In the genomic region with DNA sequence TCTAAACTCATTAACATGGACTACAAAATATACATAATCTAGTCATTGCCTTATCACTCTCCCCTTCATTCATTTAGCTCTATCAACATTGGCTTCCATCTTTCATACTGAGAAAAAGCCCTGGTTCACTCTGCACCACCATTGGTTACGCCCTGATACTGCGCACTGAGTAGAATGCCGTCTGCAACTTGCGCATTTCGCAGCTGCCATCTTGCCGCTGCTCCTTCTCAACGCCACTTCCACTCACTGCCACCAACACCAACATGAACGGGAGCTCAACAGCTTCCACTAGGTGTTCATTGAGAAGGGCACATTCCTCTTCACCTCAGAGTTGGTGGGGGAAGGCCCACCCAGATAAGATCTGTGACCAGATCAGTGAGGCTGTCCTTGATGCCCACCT, we compare ENCODE assay signal across 22 cellular contexts.
"Had no signal": no experiment of that assay in that cellular context is flagged by ENCODE, and none has a peak within 500 bp of the region (broad histone marks: within the 10 kb centered on the region; RNA-seq: fewer than 3 reads in every experiment).

No MANE protein-coding gene starts in this region.

- H3K79me2 ChIP-seq: hepatocyte had no signal

- H3K9me3 ChIP-seq: esophagus muscularis mucosa, gastroesophageal sphincter, heart left ventricle, left lung, lower lobe of right lung had no signal

- H2AFZ ChIP-seq: hepatocyte had no signal

- DNase-seq: dermis blood vessel endothelial cell; dorsolateral prefrontal cortex; effector CD4-positive, alpha-beta T cell; effector memory CD4-positive, alpha-beta T cell; foreskin keratinocyte; heart left ventricle; hypothalamus; left cardiac atrium; left lung; left ventricle myocardium superior; lower lobe of right lung; mesendoderm; midbrain had no signal

- FAIRE-seq: colon, endothelial cell of umbilical vein, frontal cortex, islet of Langerhans, keratinocyte had no signal

- ATAC-seq: foreskin keratinocyte, gastroesophageal sphincter, heart left ventricle, left cardiac atrium, left lung, left ventricle myocardium superior, lower lobe of right lung had no signal

- H3K4me3 ChIP-seq: coronary artery, dorsolateral prefrontal cortex, esophagus muscularis mucosa, gastroesophageal sphincter, heart left ventricle, hepatocyte, left lung, lower lobe of right lung had no signal

- H3K4me1 ChIP-seq: esophagus muscularis mucosa, foreskin keratinocyte, gastroesophageal sphincter, left lung, lower lobe of right lung had no signal

- H3K27ac ChIP-seq: coronary artery, dorsolateral prefrontal cortex, esophagus muscularis mucosa, foreskin keratinocyte, gastroesophageal sphincter, heart left ventricle, hepatocyte, left lung, lower lobe of right lung had no signal

- H3K27me3 ChIP-seq: dorsolateral prefrontal cortex, esophagus muscularis mucosa, foreskin keratinocyte, gastroesophageal sphincter, heart left ventricle, hepatocyte, left lung had no signal

- H3K4me2 ChIP-seq: hepatocyte had no signal
